Comparison of ENCODE assay signal across 9 cellular contexts in the genomic region with DNA sequence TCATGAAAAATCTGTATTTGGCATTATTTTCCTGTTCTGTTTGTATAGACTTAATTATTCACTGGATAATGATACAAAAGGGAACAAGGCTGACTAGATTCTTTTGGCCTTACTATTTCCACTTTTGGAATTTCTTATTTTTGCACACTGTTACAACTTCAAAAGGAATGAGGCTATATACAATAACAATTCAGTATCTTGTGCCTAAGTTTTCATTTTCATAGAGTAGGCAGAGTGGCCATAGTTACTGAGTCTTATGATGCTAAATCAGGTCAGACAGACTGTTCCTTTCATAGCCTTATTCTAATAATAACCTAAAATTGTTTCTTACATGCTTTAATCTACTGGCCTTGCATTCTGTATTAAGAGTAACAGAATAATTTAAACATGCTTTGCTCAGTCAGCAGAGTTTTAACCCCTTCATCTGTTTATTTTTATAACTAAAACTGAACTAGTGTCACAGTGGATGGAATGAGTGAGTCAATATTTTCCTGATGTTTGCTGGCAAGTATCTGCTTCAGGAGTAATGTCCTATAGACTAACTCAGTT. TPM values are rescaled to one million over a fixed set of nuclear protein-coding genes. Genes with fewer than 3 reads are reported as not detected.
DNase-seq lines count a peak whose midpoint lies in the region; ATAC-seq and TF ChIP-seq lines count a peak whose summit lies in the region.
"Had no signal": no experiment of that assay in that cellular context is flagged by ENCODE, and none has a peak within 500 bp of the region (broad histone marks: within the 10 kb centered on the region; RNA-seq: fewer than 3 reads in every experiment).

No MANE protein-coding gene starts in this region.

- no peaks in the 10 kb centered on the region for H3K9me3 Mint-ChIP-seq in activated CD8-positive, alpha-beta T cell treated with anti-CD3 and anti-CD28 coated beads for 36 hours

- peaks cover 3% of the 10 kb centered on the region for H3K4me1 Mint-ChIP-seq in activated CD8-positive, alpha-beta T cell treated with anti-CD3 and anti-CD28 coated beads for 36 hours (ENCODE audit: low read depth)

- no peaks in the 10 kb centered on the region for H3K36me3 ChIP-seq in gastroesophageal sphincter

- CTCF ChIA-PET in activated CD8-positive, alpha-beta T cell treated with anti-CD3 and anti-CD28 coated beads for 36 hours (lab: Charles Lee) = no interaction called here

- H3K4me1 ChIP-seq in gastroesophageal sphincter = peaks cover 5 to 63% (median 13%) of the 10 kb centered on the region in 3 donors

- POLR2A ChIA-PET in activated CD8-positive, alpha-beta T cell treated with anti-CD3 and anti-CD28 coated beads for 36 hours (lab: Charles Lee) = no interaction called here

- no peak for ATAC-seq in gastroesophageal sphincter
- no peak for ATAC-seq in activated CD8-positive, alpha-beta T cell treated with anti-CD3 and anti-CD28 coated beads for 36 hours
- ATAC-seq: K562 had no signal

- H3K4me3 ChIP-seq in gastroesophageal sphincter = no peak overlapping the region
- H3K4me3 ChIP-seq: K562 had no signal

- no peaks in the 10 kb centered on the region for H3K9me3 ChIP-seq in gastroesophageal sphincter

- peak; percentile 50 for DNase-seq in NCI-H1105 treated with DMSO at 0.1 percent for 48 hours (lab: John Stamatoyannopoulos, UW)
- no peak for DNase-seq in NCI-H1105 (lab: John Stamatoyannopoulos, UW)
- peak; percentile 51 for DNase-seq in astrocyte of the hippocampus (ENCODE audit: low read depth, low spot score)
- peak; percentile 47 for DNase-seq in smooth muscle cell of the brain vasculature (ENCODE audit: low read depth, low spot score)
- DNase-seq in activated CD8-positive, alpha-beta T cell treated with anti-CD3 and anti-CD28 coated beads for 36 hours = no peak
- DNase-seq in NCI-H1048 (lab: John Stamatoyannopoulos, UW) = no peak
- DNase-seq in cerebellar nuclear complex (lab: John Stamatoyannopoulos, UW) = no peak

- H3K27ac ChIP-seq in gastroesophageal sphincter = peak overlapping the region; percentile 59 to 73 (median 68)

- no peak for TF ChIP-seq EP300 in gastroesophageal sphincter (IDR thresholded peaks at IDR 0.05)

- no peak overlapping the region for H3K4me3 Mint-ChIP-seq in activated CD8-positive, alpha-beta T cell treated with anti-CD3 and anti-CD28 coated beads for 36 hours

- no peaks in the 10 kb centered on the region for H3K36me3 Mint-ChIP-seq in activated CD8-positive, alpha-beta T cell treated with anti-CD3 and anti-CD28 coated beads for 36 hours (ENCODE audit: low read depth)

- intact Hi-C loops in activated CD8-positive, alpha-beta T cell treated with anti-CD3 and anti-CD28 coated beads for 36 hours (cut with micrococcal nuclease) = no loop called here

- no peak for TF ChIP-seq POLR2A in gastroesophageal sphincter (IDR thresholded peaks at IDR 0.05)

- TF ChIP-seq CTCF in gastroesophageal sphincter (IDR thresholded peaks at IDR 0.05) = no peak
- no peak for TF ChIP-seq CTCF in activated CD8-positive, alpha-beta T cell treated with anti-CD3 and anti-CD28 coated beads for 36 hours (IDR thresholded peaks at IDR 0.05)

- no peaks in the 10 kb centered on the region for H3K27me3 ChIP-seq in gastroesophageal sphincter

- no peak overlapping the region for H3K27ac Mint-ChIP-seq in activated CD8-positive, alpha-beta T cell treated with anti-CD3 and anti-CD28 coated beads for 36 hours

- peaks cover 8% of the 10 kb centered on the region for H3K27me3 Mint-ChIP-seq in activated CD8-positive, alpha-beta T cell treated with anti-CD3 and anti-CD28 coated beads for 36 hours

RNA-seq across cellular contexts. Expression of gene TTC8, which starts 10.5 kb away (rescaled TPM):
- 10 to 100 TPM; 17.0 to 35.3 (median 24.8) TPM for total RNA-seq in gastroesophageal sphincter
- total RNA-seq in activated CD8-positive, alpha-beta T cell treated with anti-CD3 and anti-CD28 coated beads for 36 hours = 1 to 10 TPM; 2.5 to 4.0 TPM

RNA-seq across cellular contexts. Expression of gene EML5, which starts 42.2 kb away (rescaled TPM):
- 1 to 10 TPM; 3.9 to 6.7 (median 4.5) TPM for total RNA-seq in gastroesophageal sphincter
- 1 to 10 TPM; 2.7 to 3.8 TPM for total RNA-seq in activated CD8-positive, alpha-beta T cell treated with anti-CD3 and anti-CD28 coated beads for 36 hours

Comparison
In these comparisons a context has a peak if more than half of its experiments do, and no peak if none do; other contexts are left out.
1. DNase-seq: peak in NCI-H1105 treated with DMSO at 0.1 percent for 48 hours (single experiment), astrocyte of the hippocampus (single experiment) and smooth muscle cell of the brain vasculature (single experiment); none in NCI-H1105 (single experiment), activated CD8-positive, alpha-beta T cell treated with anti-CD3 and anti-CD28 coated beads for 36 hours (single experiment), NCI-H1048 (single experiment) and cerebellar nuclear complex (0 of 2).